1 cellular context compared by ENCODE assay signal in genomic region chr6:103672169-103672568, GRCh38.
TF ChIP-seq lines count a peak whose summit lies in the region.

No MANE protein-coding gene starts in this region.

TF ChIP-seq in WTC11, 78 proteins besides CTCF, POLR2A, EP300 and RAD21 (continued from another document):
- no peak for TF ChIP-seq ZNF512 (CRISPR knock-in tag; IDR thresholded peaks at IDR 0.05; ENCODE audit: borderline replicate concordance)
